In the genomic region with DNA sequence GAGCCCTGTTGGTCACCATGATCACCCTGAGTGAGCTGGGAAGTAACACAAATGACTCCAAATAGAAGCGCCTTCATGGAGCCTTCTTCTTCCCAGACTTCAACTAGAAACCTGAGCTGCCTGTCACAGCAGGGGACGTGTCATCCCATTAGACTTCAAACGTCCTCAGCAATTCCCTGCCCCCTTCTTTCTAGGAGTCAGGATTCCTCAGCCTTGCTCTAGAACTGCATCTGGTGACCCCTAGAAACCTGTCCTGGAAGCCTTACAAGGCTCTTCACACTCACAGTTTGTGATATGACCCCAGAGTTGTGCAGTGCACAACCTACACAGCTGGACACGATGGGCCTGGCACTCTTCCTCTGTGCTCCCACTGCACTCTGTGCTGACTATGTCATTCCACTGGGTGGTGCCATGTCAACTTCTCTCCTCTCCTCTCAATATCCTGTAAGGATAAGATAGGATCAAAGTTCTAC, we compare ENCODE assay signal across 9 cellular contexts.
DNase-seq lines count a peak whose midpoint lies in the region.
"Had no signal": no experiment of that assay in that cellular context is flagged by ENCODE, and none has a peak within 500 bp of the region (broad histone marks: within the 10 kb centered on the region; RNA-seq: fewer than 3 reads in every experiment).

No MANE protein-coding gene starts in this region.

- H3K4me2 ChIP-seq in BLaER1 treated with 17β-estradiol and CSF1 and Interleukin-3, amounts not matched to agents 10 nM and 100 nM = peak overlapping the region; percentile 85 to 99 (median 91); a peak in 19 of 22 replicates

- H3K4me1 Mint-ChIP-seq in dendritic cell treated with granulocyte-macrophage colony-stimulating factor and Interleukin-4, amounts not matched to agents 40 ng/mL and 50 ng/mL, for 4 days (ENCODE audit: low read depth) = peaks cover 56% of the 10 kb centered on the region

- no peaks in the 10 kb centered on the region for H3K9me3 Mint-ChIP-seq in dendritic cell treated with granulocyte-macrophage colony-stimulating factor and Interleukin-4, amounts not matched to agents 40 ng/mL and 50 ng/mL, for 4 days
- H3K9me3 Mint-ChIP-seq: naive B cell had no signal

- peak overlapping the region in 10 of 11 experiments; percentile 81 to 91 (median 87); a peak in 13 of 22 replicates for H3K9ac ChIP-seq in BLaER1 treated with 17β-estradiol and CSF1 and Interleukin-3, amounts not matched to agents 10 nM and 100 nM

- H3K36me3 Mint-ChIP-seq in dendritic cell treated with granulocyte-macrophage colony-stimulating factor and Interleukin-4, amounts not matched to agents 40 ng/mL and 50 ng/mL, for 4 days (ENCODE audit: low read depth) = peaks cover 11% of the 10 kb centered on the region
- H3K36me3 Mint-ChIP-seq: naive B cell had no signal

- peak overlapping the region; percentile 92 for H3K27ac Mint-ChIP-seq in dendritic cell treated with granulocyte-macrophage colony-stimulating factor and Interleukin-4, amounts not matched to agents 40 ng/mL and 50 ng/mL, for 4 days

- H3K36me3 ChIP-seq in BLaER1 treated with 17β-estradiol and CSF1 and Interleukin-3, amounts not matched to agents 10 nM and 100 nM = no peaks in the 10 kb centered on the region
- H3K36me3 ChIP-seq: adrenal gland had no signal

- peaks cover 54 to 83% (median 70%) of the 10 kb centered on the region in 10 experiments for H3K4me1 ChIP-seq in BLaER1 treated with 17β-estradiol and CSF1 and Interleukin-3, amounts not matched to agents 10 nM and 100 nM
- H3K4me1 ChIP-seq: adrenal gland had no signal

- peak; percentile 46 to 53 for DNase-seq in Kasumi-1 (lab: John Stamatoyannopoulos, UW)
- no peak for DNase-seq in NCI-H526 treated with DMSO at 0.1 percent for 48 hours (lab: John Stamatoyannopoulos, UW)
- DNase-seq in activated gamma-delta T cell (lab: John Stamatoyannopoulos, UW) = no peak
- DNase-seq in GDM1 (lab: John Stamatoyannopoulos, UW) = no peak
- DNase-seq: right cardiac atrium had no signal

- peaks cover 11% of the 10 kb centered on the region for H3K27me3 Mint-ChIP-seq in dendritic cell treated with granulocyte-macrophage colony-stimulating factor and Interleukin-4, amounts not matched to agents 40 ng/mL and 50 ng/mL, for 4 days

- no peaks in the 10 kb centered on the region for H3K27me3 ChIP-seq in BLaER1 treated with 17β-estradiol and CSF1 and Interleukin-3, amounts not matched to agents 10 nM and 100 nM

- intact Hi-C loops in dendritic cell treated with granulocyte-macrophage colony-stimulating factor and Interleukin-4, amounts not matched to agents 40 ng/mL and 50 ng/mL, for 4 days (cut with micrococcal nuclease) = loop anchor here (1.0 to 5.0 kb wide), 2 partner anchors 39 to 66 kb away; no protein-coding TSS in a partner anchor

- peaks cover 0 to 18% (median 11%) of the 10 kb centered on the region in 11 experiments; a peak in 18 of 22 replicates for H3K9me3 ChIP-seq in BLaER1 treated with 17β-estradiol and CSF1 and Interleukin-3, amounts not matched to agents 10 nM and 100 nM (replicated peaks in 1 of 11)
- H3K9me3 ChIP-seq: adrenal gland had no signal

- no peaks in the 10 kb centered on the region for H4K20me1 ChIP-seq in BLaER1 treated with 17β-estradiol and CSF1 and Interleukin-3, amounts not matched to agents 10 nM and 100 nM

- no peak overlapping the region for H3K4me3 Mint-ChIP-seq in dendritic cell treated with granulocyte-macrophage colony-stimulating factor and Interleukin-4, amounts not matched to agents 40 ng/mL and 50 ng/mL, for 4 days

- H3K27ac ChIP-seq in BLaER1 treated with 17β-estradiol and CSF1 and Interleukin-3, amounts not matched to agents 10 nM and 100 nM = peak overlapping the region in 9 of 11 experiments; percentile 87 to 99 (median 92); a peak in 17 of 22 replicates
- H3K27ac ChIP-seq: adrenal gland had no signal

- H3K4me3 ChIP-seq in BLaER1 treated with 17β-estradiol and CSF1 and Interleukin-3, amounts not matched to agents 10 nM and 100 nM = 0 out of 20 replicates have a peak overlapping the region, but pooled peaks of 1 of the 10 experiments have one; percentile 15
- H3K4me3 ChIP-seq: adrenal gland had no signal

Comparison
In these comparisons a context has a peak if more than half of its experiments do, and no peak if none do; other contexts are left out.
1. DNase-seq: peak in Kasumi-1 (2 of 2); none in NCI-H526 treated with DMSO at 0.1 percent for 48 hours (single experiment), activated gamma-delta T cell (single experiment) and GDM1 (single experiment).